Comparison of ENCODE assay signal across 25 cellular contexts in the genomic region with DNA sequence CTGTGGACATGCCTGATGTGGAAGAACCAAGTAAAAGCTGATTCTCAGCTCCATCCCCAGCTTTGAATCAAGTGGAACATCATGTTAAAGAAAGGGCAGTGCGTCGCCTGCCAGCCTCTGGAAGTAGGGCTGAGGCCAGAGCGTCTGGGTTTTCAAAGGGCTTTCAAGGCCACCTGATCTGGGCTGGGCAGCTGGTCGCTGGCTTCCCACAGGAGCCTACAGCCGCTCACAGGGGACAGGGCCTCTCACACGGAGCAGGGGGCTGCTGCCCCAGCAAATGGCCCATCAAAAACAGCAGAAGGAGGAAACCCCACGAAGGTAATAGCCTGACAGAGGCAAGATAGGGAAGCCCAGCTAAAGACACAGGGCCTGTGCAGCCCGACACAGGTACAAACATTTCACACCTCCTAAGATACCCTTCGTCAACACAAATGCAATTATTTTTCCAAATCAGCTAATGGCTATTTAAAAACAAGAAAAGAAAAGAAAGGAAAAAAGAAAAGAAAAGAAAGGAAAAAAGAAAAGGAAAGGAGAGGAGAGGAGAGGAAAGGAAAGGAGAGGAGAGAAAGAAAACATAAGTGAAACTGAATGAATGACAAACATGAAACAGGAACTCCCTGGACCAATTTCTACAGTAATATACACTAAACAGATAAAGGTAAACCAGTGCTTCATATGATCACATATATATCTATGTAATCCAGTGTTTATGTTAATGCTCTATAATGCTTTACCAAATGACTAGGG. TPM values are rescaled to one million over a fixed set of nuclear protein-coding genes. Genes with fewer than 3 reads are reported as not detected.
DNase-seq lines count a peak whose midpoint lies in the region; ATAC-seq and TF ChIP-seq lines count a peak whose summit lies in the region.
"Had no signal": no experiment of that assay in that cellular context is flagged by ENCODE, and none has a peak within 500 bp of the region (broad histone marks: within the 10 kb centered on the region; RNA-seq: fewer than 3 reads in every experiment).

No MANE protein-coding gene starts in this region.

- H3K4me1 ChIP-seq in endodermal cell (ENCODE audit: control insufficient read depth, insufficient read depth, low read length) (peaks cover 8% of the 10 kb centered on the region), prostate gland (replicated peaks) (peaks cover 2% of the 10 kb centered on the region)
- H3K4me1 ChIP-seq: SJCRH30 had no signal

- H3K4me3 Mint-ChIP-seq in endodermal cell (no peak overlapping the region), nephron progenitor cell (peak overlapping the region; percentile 10)
- H3K4me3 Mint-ChIP-seq in activated T-helper 1 cell treated with anti-CD3 and anti-CD28 coated beads, Interleukin-12 subunit alpha, Interleukin-12 subunit beta, Interleukin-2, Interleukin-4 antibody, amounts not matched to agents 30 ng/mL and 10 ng/mL and 1 ng/mL, durations not matched to agents 14 hours and 24 hours and 36 hours = no peak overlapping the region
- H3K4me3 Mint-ChIP-seq: activated CD4-positive, alpha-beta memory T cell treated with anti-CD3 and anti-CD28 coated beads for 36 hours; activated naive CD4-positive, alpha-beta T cell treated with anti-CD3 and anti-CD28 coated beads for 36 hours; CD4-positive, CD25-positive, alpha-beta regulatory T cell had no signal

- intact Hi-C loops in left cardiac atrium (cut with DNase I) = no loop called here
- intact Hi-C loops in left ventricle myocardium superior (cut with micrococcal nuclease) = no loop called here
- intact Hi-C loops in prostate gland (cut with DNase I) = no loop called here
- intact Hi-C loops in activated T-helper 1 cell treated with anti-CD3 and anti-CD28 coated beads, Interleukin-12 subunit alpha, Interleukin-12 subunit beta, Interleukin-2, Interleukin-4 antibody, amounts not matched to agents 30 ng/mL and 10 ng/mL and 1 ng/mL, durations not matched to agents 14 hours and 24 hours and 36 hours (cut with micrococcal nuclease) = no loop called here

- 87 to 90% methylated on average over 3 to 8 of the region's 9 CpGs for WGBS in endodermal cell (ENCODE audit: insufficient coverage in 1 of 2, insufficient read length in 1 of 2), 2 experiments
- 73% methylated on average over 9 of the region's 9 CpGs for WGBS in prostate gland

- no peak overlapping the region for H3K27ac ChIP-seq in endodermal cell (ENCODE audit: low read depth, low read length)
- no peak overlapping the region for H3K27ac ChIP-seq in prostate gland
- H3K27ac ChIP-seq: SJCRH30 had no signal

- peak overlapping the region; percentile 36 for H3K27ac Mint-ChIP-seq in endodermal cell
- peak overlapping the region; percentile 50 for H3K27ac Mint-ChIP-seq in nephron progenitor cell
- H3K27ac Mint-ChIP-seq in activated T-helper 1 cell treated with anti-CD3 and anti-CD28 coated beads, Interleukin-12 subunit alpha, Interleukin-12 subunit beta, Interleukin-2, Interleukin-4 antibody, amounts not matched to agents 30 ng/mL and 10 ng/mL and 1 ng/mL, durations not matched to agents 14 hours and 24 hours and 36 hours = no peak overlapping the region
- H3K27ac Mint-ChIP-seq: activated CD4-positive, alpha-beta memory T cell treated with anti-CD3 and anti-CD28 coated beads for 36 hours; activated naive CD4-positive, alpha-beta T cell treated with anti-CD3 and anti-CD28 coated beads for 36 hours; CD4-positive, CD25-positive, alpha-beta regulatory T cell had no signal

- H3K9me3 ChIP-seq in endodermal cell (ENCODE audit: control insufficient read depth, low read length) (peaks cover 19% of the 10 kb centered on the region), prostate gland (no peaks in the 10 kb centered on the region)

- H3K27me3 ChIP-seq in endodermal cell (ENCODE audit: control insufficient read depth, insufficient read depth, low read length, poor library complexity, severe bottlenecking) (no peaks in the 10 kb centered on the region), prostate gland (replicated peaks; ENCODE audit: insufficient read depth) (no peaks in the 10 kb centered on the region)
- H3K27me3 ChIP-seq: SJCRH30 had no signal

- H3K9me3 Mint-ChIP-seq in endodermal cell = peaks cover 26% of the 10 kb centered on the region
- H3K9me3 Mint-ChIP-seq in nephron progenitor cell = peaks cover 35% of the 10 kb centered on the region
- H3K9me3 Mint-ChIP-seq in activated T-helper 1 cell treated with anti-CD3 and anti-CD28 coated beads, Interleukin-12 subunit alpha, Interleukin-12 subunit beta, Interleukin-2, Interleukin-4 antibody, amounts not matched to agents 30 ng/mL and 10 ng/mL and 1 ng/mL, durations not matched to agents 14 hours and 24 hours and 36 hours = no peaks in the 10 kb centered on the region

- peaks cover 73% of the 10 kb centered on the region for H3K36me3 ChIP-seq in endodermal cell (ENCODE audit: control insufficient read depth, insufficient read depth, low read length)
- H3K36me3 ChIP-seq in prostate gland = no peaks in the 10 kb centered on the region

- H3K27me3 Mint-ChIP-seq in endodermal cell (ENCODE audit: insufficient read depth) (no peaks in the 10 kb centered on the region), nephron progenitor cell (ENCODE audit: low read depth, poor library complexity) (peaks cover 9% of the 10 kb centered on the region)
- no peaks in the 10 kb centered on the region for H3K27me3 Mint-ChIP-seq in activated T-helper 1 cell treated with anti-CD3 and anti-CD28 coated beads, Interleukin-12 subunit alpha, Interleukin-12 subunit beta, Interleukin-2, Interleukin-4 antibody, amounts not matched to agents 30 ng/mL and 10 ng/mL and 1 ng/mL, durations not matched to agents 14 hours and 24 hours and 36 hours (ENCODE audit: insufficient read depth)
- H3K27me3 Mint-ChIP-seq: activated CD4-positive, alpha-beta memory T cell treated with anti-CD3 and anti-CD28 coated beads for 36 hours; CD4-positive, CD25-positive, alpha-beta regulatory T cell had no signal

- DNase-seq in left cardiac atrium (peak; percentile 11), left ventricle myocardium superior (no peak), endodermal cell (no peak), nephron progenitor cell (no peak), prostate gland (ENCODE audit: low spot score) (no peak), AG08396 (ENCODE audit: low spot score) (no peak)
- DNase-seq in activated T-helper 1 cell treated with anti-CD3 and anti-CD28 coated beads, Interleukin-12 subunit alpha, Interleukin-12 subunit beta, Interleukin-2, Interleukin-4 antibody, amounts not matched to agents 30 ng/mL and 10 ng/mL and 1 ng/mL, durations not matched to agents 14 hours and 24 hours and 36 hours (ENCODE audit: low spot score) = no peak
- DNase-seq: activated CD4-positive, alpha-beta memory T cell treated with anti-CD3 and anti-CD28 coated beads for 36 hours; activated naive CD4-positive, alpha-beta T cell treated with anti-CD3 and anti-CD28 coated beads for 36 hours; CD4-positive, CD25-positive, alpha-beta regulatory T cell; central memory CD4-positive, alpha-beta T cell; DMS 273 treated with DMSO at 0.1 percent for 48 hours; KBM-7; NCI-H1694; SJCRH30; stimulated activated CD4-positive, alpha-beta T cell treated with anti-CD3 and anti-CD28 coated beads, Interleukin-15, amount 100 ng/mL, for 24 hours had no signal

- no peak overlapping the region for H3K4me3 ChIP-seq in endodermal cell (ENCODE audit: low read length)
- no peak overlapping the region for H3K4me3 ChIP-seq in prostate gland
- H3K4me3 ChIP-seq: SJCRH30 had no signal

- ATAC-seq in left cardiac atrium (peak in 1 of 2 donors; percentile 56), left ventricle myocardium superior (no peak), GM19467 (IDR thresholded peaks at IDR 0.05; ENCODE audit: unreplicated experiment) (no peak)

- H3K36me3 Mint-ChIP-seq in endodermal cell (ENCODE audit: low read depth) (peaks cover 57% of the 10 kb centered on the region), nephron progenitor cell (ENCODE audit: low read depth) (peaks cover 65% of the 10 kb centered on the region)
- peaks cover 48% of the 10 kb centered on the region for H3K36me3 Mint-ChIP-seq in activated T-helper 1 cell treated with anti-CD3 and anti-CD28 coated beads, Interleukin-12 subunit alpha, Interleukin-12 subunit beta, Interleukin-2, Interleukin-4 antibody, amounts not matched to agents 30 ng/mL and 10 ng/mL and 1 ng/mL, durations not matched to agents 14 hours and 24 hours and 36 hours (ENCODE audit: low read depth)

- no peak overlapping the region for H3K9ac ChIP-seq in endodermal cell (ENCODE audit: extremely low read depth, low read length, poor library complexity, severe bottlenecking)

- TF ChIP-seq POLR2A in prostate gland (IDR thresholded peaks at IDR 0.05) = no peak

- TF ChIP-seq CTCF in endodermal cell (conservative IDR thresholded peaks at IDR 0.05) (no peak), nephron progenitor cell (IDR thresholded peaks at IDR 0.05) (no peak), prostate gland (IDR thresholded peaks at IDR 0.05) (no peak)

- peaks cover 27% of the 10 kb centered on the region for H3K4me1 Mint-ChIP-seq in endodermal cell
- peaks cover 49% of the 10 kb centered on the region for H3K4me1 Mint-ChIP-seq in nephron progenitor cell
- H3K4me1 Mint-ChIP-seq in activated T-helper 1 cell treated with anti-CD3 and anti-CD28 coated beads, Interleukin-12 subunit alpha, Interleukin-12 subunit beta, Interleukin-2, Interleukin-4 antibody, amounts not matched to agents 30 ng/mL and 10 ng/mL and 1 ng/mL, durations not matched to agents 14 hours and 24 hours and 36 hours (ENCODE audit: low read depth) = peaks cover 32% of the 10 kb centered on the region

RNA-seq across cellular contexts. Expression of a gene that starts 24.8 kb away (rescaled TPM):
- 100 to 1,000 TPM in 1 of 2 donors, 10 to 100 TPM in 1; 68.6 to 127 TPM for total RNA-seq in left cardiac atrium
- 35.6 TPM for total RNA-seq in left ventricle myocardium superior
- total RNA-seq in endodermal cell = 100 to 1,000 TPM; 191 to 212 TPM
- polyA plus RNA-seq in endodermal cell (2013, experiment 1 of 2) = 54.2 TPM
- 58.4 TPM for polyA plus RNA-seq in endodermal cell (2013, experiment 2 of 2)
- 100 to 1,000 TPM; 112 to 148 TPM for total RNA-seq in prostate gland
- 54.8 and 56.0 TPM in 2 replicates for total RNA-seq in activated T-helper 1 cell treated with anti-CD3 and anti-CD28 coated beads, Interleukin-12 subunit alpha, Interleukin-12 subunit beta, Interleukin-2, Interleukin-4 antibody, amounts not matched to agents 30 ng/mL and 10 ng/mL and 1 ng/mL, durations not matched to agents 14 hours and 24 hours and 36 hours

RNA-seq across cellular contexts. Expression of a gene that starts 42.5 kb away (rescaled TPM):
- total RNA-seq in left cardiac atrium = not detected
- total RNA-seq in left ventricle myocardium superior = not detected
- not detected for total RNA-seq in endodermal cell
- polyA plus RNA-seq in endodermal cell (2013, experiment 1 of 2) = not detected
- not detected for polyA plus RNA-seq in endodermal cell (2013, experiment 2 of 2)
- 1 to 10 TPM in 1 of 2 donors, not detected in 1; 1.9 TPM for total RNA-seq in prostate gland
- total RNA-seq in activated T-helper 1 cell treated with anti-CD3 and anti-CD28 coated beads, Interleukin-12 subunit alpha, Interleukin-12 subunit beta, Interleukin-2, Interleukin-4 antibody, amounts not matched to agents 30 ng/mL and 10 ng/mL and 1 ng/mL, durations not matched to agents 14 hours and 24 hours and 36 hours = not detected in 2 replicates
- total RNA-seq: activated CD4-positive, alpha-beta memory T cell treated with anti-CD3 and anti-CD28 coated beads for 36 hours; activated naive CD4-positive, alpha-beta T cell treated with anti-CD3 and anti-CD28 coated beads for 36 hours; CD4-positive, CD25-positive, alpha-beta regulatory T cell; frontal cortex; G401; kidney epithelial cell; OCI-LY7; renal cortical epithelial cell; SJCRH30; subcutaneous adipose tissue; T-helper 2 cell treated with Interferon-gamma antibody and Interleukin-4, amounts not matched to agents 100 ng/mL and 5 ng/mL, for 36 hours had no signal
- polyA plus RNA-seq: CD4-positive, CD25-positive, alpha-beta regulatory T cell; esophagus had no signal
